Comparison of ENCODE assay signal across 12 cellular contexts in genomic region chr3:106215047-106215446, GRCh38.
DNase-seq lines count a peak whose midpoint lies in the region; ATAC-seq and TF ChIP-seq lines count a peak whose summit lies in the region.
"Had no signal": no experiment of that assay in that cellular context is flagged by ENCODE, and none has a peak within 500 bp of the region (broad histone marks: within the 10 kb centered on the region; RNA-seq: fewer than 3 reads in every experiment).

No MANE protein-coding gene starts in this region.

- no peak overlapping the region for H3K27ac Mint-ChIP-seq in T-helper 2 cell treated with Interferon-gamma antibody and Interleukin-4, amounts not matched to agents 5 μg/mL and 100 μg/mL, for 36 hours
- peak overlapping the region; percentile 32 for H3K27ac Mint-ChIP-seq in central memory CD8-positive, alpha-beta T cell (ENCODE audit: low read depth)

- peaks cover 33% of the 10 kb centered on the region for H3K9me3 Mint-ChIP-seq in T-helper 2 cell treated with Interferon-gamma antibody and Interleukin-4, amounts not matched to agents 5 μg/mL and 100 μg/mL, for 36 hours
- H3K9me3 Mint-ChIP-seq in central memory CD8-positive, alpha-beta T cell, result no peaks in the 10 kb centered on the region

- no peak for ATAC-seq in central memory CD8-positive, alpha-beta T cell (replicated peaks; ENCODE audit: extremely low read depth, poor library complexity, severe bottlenecking)
- ATAC-seq in GM18505 (IDR thresholded peaks at IDR 0.05; ENCODE audit: unreplicated experiment), result no peak

- H3K36me3 Mint-ChIP-seq in T-helper 2 cell treated with Interferon-gamma antibody and Interleukin-4, amounts not matched to agents 5 μg/mL and 100 μg/mL, for 36 hours (ENCODE audit: low read depth), result peaks cover 24% of the 10 kb centered on the region
- no peaks in the 10 kb centered on the region for H3K36me3 Mint-ChIP-seq in central memory CD8-positive, alpha-beta T cell (ENCODE audit: insufficient read depth)

- H3K27me3 Mint-ChIP-seq in T-helper 2 cell treated with Interferon-gamma antibody and Interleukin-4, amounts not matched to agents 5 μg/mL and 100 μg/mL, for 36 hours (ENCODE audit: low read depth), result no peaks in the 10 kb centered on the region
- no peaks in the 10 kb centered on the region for H3K27me3 Mint-ChIP-seq in central memory CD8-positive, alpha-beta T cell

- no peak for TF ChIP-seq POLR2A in GM18505 (IDR thresholded peaks at IDR 0.05; ENCODE audit: borderline replicate concordance, extremely low read depth, insufficient read depth, insufficient read length)

- H3K4me1 Mint-ChIP-seq in T-helper 2 cell treated with Interferon-gamma antibody and Interleukin-4, amounts not matched to agents 5 μg/mL and 100 μg/mL, for 36 hours (ENCODE audit: low read depth), result peaks cover 23% of the 10 kb centered on the region
- H3K4me1 Mint-ChIP-seq in central memory CD8-positive, alpha-beta T cell, result no peaks in the 10 kb centered on the region

- peak; percentile 59 for DNase-seq in T-helper 2 cell treated with Interferon-gamma antibody and Interleukin-4, amounts not matched to agents 5 μg/mL and 100 μg/mL, for 36 hours (ENCODE audit: low spot score)
- no peak for DNase-seq in T-helper 2 cell
- DNase-seq in activated CD4-positive, alpha-beta T cell treated with anti-CD3 and anti-CD28 coated beads, Interleukin-2, amount 50 U/mL, for 48 hours, result peak; percentile 29 to 51
- DNase-seq in central memory CD8-positive, alpha-beta T cell (ENCODE audit: low spot score in 2 of 2), result no peak
- DNase-seq in stimulated activated CD4-positive, alpha-beta T cell treated with anti-CD3 and anti-CD28 coated beads, Interleukin-4, amount 100 ng/mL, for 24 hours, result peak; percentile 45
- no peak for DNase-seq in NOMO-1 treated with dmso at 0.1 percent for 144 hours (lab: John Stamatoyannopoulos, UW; ENCODE audit: unreplicated experiment)
- no peak for DNase-seq in NCI-H774 (lab: John Stamatoyannopoulos, UW)
- DNase-seq: NCI-H1417 treated with DMSO at 0.1 percent for 48 hours, NCI-H526 treated with DMSO at 0.1 percent for 48 hours, SHP77 treated with DMSO at 0.1 percent for 48 hours, transverse colon had no signal

- H3K4me3 Mint-ChIP-seq in T-helper 2 cell treated with Interferon-gamma antibody and Interleukin-4, amounts not matched to agents 5 μg/mL and 100 μg/mL, for 36 hours, result no peak overlapping the region
- H3K4me3 Mint-ChIP-seq in central memory CD8-positive, alpha-beta T cell, result no peak overlapping the region

Comparison
In these comparisons a context has a peak if more than half of its experiments do, and no peak if none do; other contexts are left out.
1. DNase-seq: peak in T-helper 2 cell treated with Interferon-gamma antibody and Interleukin-4, amounts not matched to agents 5 μg/mL and 100 μg/mL, for 36 hours (single experiment), activated CD4-positive, alpha-beta T cell treated with anti-CD3 and anti-CD28 coated beads, Interleukin-2, amount 50 U/mL, for 48 hours (2 of 2) and stimulated activated CD4-positive, alpha-beta T cell treated with anti-CD3 and anti-CD28 coated beads, Interleukin-4, amount 100 ng/mL, for 24 hours (single experiment); none in T-helper 2 cell (0 of 5), central memory CD8-positive, alpha-beta T cell (0 of 2), NOMO-1 treated with dmso at 0.1 percent for 144 hours (single experiment) and NCI-H774 (single experiment).